Comparison of ENCODE assay signal across 1 cellular context in genomic region chr2:106304612-106305184, GRCh38.
TF ChIP-seq lines count a peak whose summit lies in the region.

No MANE protein-coding gene starts in this region.

TF ChIP-seq in HepG2, 621 proteins besides CTCF, POLR2A, EP300 and RAD21 (continued from another document and continues in another):
- TF ChIP-seq ARID5B (CRISPR knock-in tag; IDR thresholded peaks at IDR 0.05) = peak; percentile 57
- TF ChIP-seq MAFK (conservative IDR thresholded peaks at IDR 0.05 in 1 of 2, IDR thresholded peaks at IDR 0.05 in 1 of 2; ENCODE audit: low read length in 2 of 2) = 0 out of 4 replicates have a peak, but pooled peaks of 1 of the 2 experiments have one; percentile 6
- no peak for TF ChIP-seq ZNF333 (CRISPR knock-in tag; IDR thresholded peaks at IDR 0.05; ENCODE audit: borderline replicate concordance)
- peak; percentile 27; the same call in 1 of the 2 replicates for TF ChIP-seq RXRA (CRISPR knock-in tag; IDR thresholded peaks at IDR 0.05)
- TF ChIP-seq NFIB (CRISPR knock-in tag; IDR thresholded peaks at IDR 0.05; ENCODE audit: borderline replicate concordance) = no peak
- peak; percentile 83; the same call in 1 of the 2 replicates for TF ChIP-seq POGZ (CRISPR knock-in tag; IDR thresholded peaks at IDR 0.05)
- TF ChIP-seq HMG20A (CRISPR knock-in tag; IDR thresholded peaks at IDR 0.05; ENCODE audit: borderline replicate concordance) = no peak
- no peak for TF ChIP-seq MLX (CRISPR knock-in tag; IDR thresholded peaks at IDR 0.05)
- 0 out of 2 replicates have a peak, but pooled peaks have one; percentile 21 for TF ChIP-seq ZNF777 (CRISPR knock-in tag; IDR thresholded peaks at IDR 0.05)
- no peak for TF ChIP-seq PRDM10 (CRISPR knock-in tag; IDR thresholded peaks at IDR 0.05; ENCODE audit: low read depth)
- TF ChIP-seq ZNF296 (CRISPR knock-in tag; conservative IDR thresholded peaks at IDR 0.05) = no peak
- TF ChIP-seq JUND (CRISPR knock-in tag; IDR thresholded peaks at IDR 0.05) = no peak
- no peak for TF ChIP-seq FOXA1 (IDR thresholded peaks at IDR 0.05)
- peak; percentile 41; the same call in 1 of the 2 replicates for TF ChIP-seq FOXA1 (CRISPR knock-in tag; IDR thresholded peaks at IDR 0.05)
- peak; percentile 75; the same call in 1 of the 2 replicates for TF ChIP-seq ZBTB37 (CRISPR knock-in tag; IDR thresholded peaks at IDR 0.05)
- peak; percentile 84 for TF ChIP-seq PATZ1 (CRISPR knock-in tag; IDR thresholded peaks at IDR 0.05)
- TF ChIP-seq ZNF503 (CRISPR knock-in tag; IDR thresholded peaks at IDR 0.05) = peak; percentile 51; the same call in 1 of the 2 replicates
- no peak for TF ChIP-seq KMT2A (CRISPR knock-in tag; IDR thresholded peaks at IDR 0.05)
- TF ChIP-seq SRSF9 (IDR thresholded peaks at IDR 0.05; ENCODE audit: borderline replicate concordance, insufficient read depth, low read depth, low read length, poor library complexity, severe bottlenecking) = no peak
- TF ChIP-seq REST (IDR thresholded peaks at IDR 0.05; ENCODE audit: borderline replicate concordance in 1 of 2, low read depth in 1 of 2, low read length in 2 of 2) = no peak
- peak; percentile 27; the same call in 1 of the 2 replicates for TF ChIP-seq ZGPAT (CRISPR knock-in tag; IDR thresholded peaks at IDR 0.05)
- no peak for TF ChIP-seq NFYB (CRISPR knock-in tag; IDR thresholded peaks at IDR 0.05)
- no peak for TF ChIP-seq ARHGAP35 (CRISPR knock-in tag; IDR thresholded peaks at IDR 0.05; ENCODE audit: borderline replicate concordance)
- peak; percentile 18; the same call in 1 of the 2 replicates for TF ChIP-seq CREM (IDR thresholded peaks at IDR 0.05)
- TF ChIP-seq CREM (CRISPR knock-in tag; IDR thresholded peaks at IDR 0.05) = no peak
- TF ChIP-seq DMAP1 (CRISPR knock-in tag; IDR thresholded peaks at IDR 0.05) = no peak; the same call in 1 of the 2 replicates
- 0 out of 2 replicates have a peak, but pooled peaks have one; percentile 38 for TF ChIP-seq ZNF619 (CRISPR knock-in tag; IDR thresholded peaks at IDR 0.05)
- no peak for TF ChIP-seq ZNF547 (CRISPR knock-in tag; IDR thresholded peaks at IDR 0.05)
- TF ChIP-seq TEAD3 (CRISPR knock-in tag; optimal IDR thresholded peaks at IDR 0.05; ENCODE audit: borderline replicate concordance) = peak; percentile 69
- TF ChIP-seq ATF3 (CRISPR knock-in tag; IDR thresholded peaks at IDR 0.05) = no peak
- TF ChIP-seq IRF1 (CRISPR knock-in tag; IDR thresholded peaks at IDR 0.05; ENCODE audit: low read depth) = no peak
- no peak for TF ChIP-seq ZNF839 (CRISPR knock-in tag; IDR thresholded peaks at IDR 0.05; ENCODE audit: borderline replicate concordance)
- TF ChIP-seq KLF11 (CRISPR knock-in tag; IDR thresholded peaks at IDR 0.05) = no peak
- no peak for TF ChIP-seq RNF2 (conservative IDR thresholded peaks at IDR 0.05; ENCODE audit: low read depth)
- TF ChIP-seq MEIS1 (CRISPR knock-in tag; IDR thresholded peaks at IDR 0.05; ENCODE audit: borderline replicate concordance) = no peak
- TF ChIP-seq ZNF784 (CRISPR knock-in tag; IDR thresholded peaks at IDR 0.05; ENCODE audit: borderline replicate concordance) = no peak
- TF ChIP-seq HOXA7 (CRISPR knock-in tag; IDR thresholded peaks at IDR 0.05) = no peak
- TF ChIP-seq ZFP90 (CRISPR knock-in tag; IDR thresholded peaks at IDR 0.05; ENCODE audit: borderline replicate concordance) = no peak
